In the genomic region with DNA sequence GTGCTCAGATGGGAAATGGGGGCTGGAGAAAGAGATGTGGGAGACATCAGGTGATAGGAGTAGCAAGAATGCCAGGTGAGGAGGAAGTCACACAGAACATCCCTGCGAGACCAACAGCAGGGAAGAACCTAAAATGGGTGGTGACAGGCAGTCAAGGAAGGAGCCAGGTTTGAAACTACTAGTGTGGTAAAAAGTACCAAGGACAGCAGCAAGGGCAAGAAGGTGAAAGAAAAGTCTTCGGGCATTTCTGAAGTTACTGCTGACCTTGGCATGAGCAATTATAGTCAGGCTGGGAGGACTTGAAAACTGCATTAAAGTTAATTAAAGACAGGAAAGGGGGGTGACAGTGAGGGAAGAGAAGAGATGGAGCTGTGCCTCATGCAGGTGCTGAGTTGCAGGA, we compare ENCODE assay signal across 22 cellular contexts.
A peak's percentile ranks its signal among the peaks of the same experiment; 100 is the strongest.
DNase-seq lines count a peak whose midpoint lies in the region; ATAC-seq, FAIRE-seq and TF ChIP-seq lines count a peak whose summit lies in the region.
"Had no signal": no experiment of that assay in that cellular context is flagged by ENCODE, and none has a peak within 500 bp of the region (broad histone marks: within the 10 kb centered on the region; RNA-seq: fewer than 3 reads in every experiment).

No MANE protein-coding gene starts in this region.

- ATAC-seq in GM12878 = no peak
- ATAC-seq: HepG2 had no signal

- TF ChIP-seq POLR2A in GM12878 (IDR thresholded peaks at IDR 0.05; ENCODE audit: low read depth, low read length) = no peak

- no peaks in the 10 kb centered on the region for H3K27me3 ChIP-seq in GM12878 (replicated peaks in 1 of 2; ENCODE audit: control insufficient read depth in 2 of 2, insufficient read depth in 2 of 2, low read length in 1 of 2)
- H3K27me3 ChIP-seq: BE2C, Peyer's patch had no signal

- TF ChIP-seq CTCF in GM12878 (IDR thresholded peaks at IDR 0.05 in 2 of 3, conservative IDR thresholded peaks at IDR 0.05 in 1 of 3; ENCODE audit: control insufficient read depth in 2 of 3, extremely low read depth in 1 of 3, insufficient read depth in 1 of 3, low read depth in 3 of 3, low read length in 3 of 3) = no peak

- H3K4me3 ChIP-seq in GM12878 = no peak overlapping the region
- H3K4me3 ChIP-seq: Peyer's patch had no signal

- RAD21 ChIA-PET in GM12878 (lab: Charles Lee; ENCODE audit: unreplicated experiment) = no interaction called here

- no peak overlapping the region for H3K4me2 ChIP-seq in GM12878 (ENCODE audit: control insufficient read depth, insufficient read depth)

- TF ChIP-seq EP300 in Ishikawa (IDR thresholded peaks at IDR 0.05; ENCODE audit: borderline replicate concordance) (no peak), GM12878 (IDR thresholded peaks at IDR 0.05; ENCODE audit: borderline replicate concordance in 1 of 2, control insufficient read depth in 1 of 2, low read depth in 2 of 2, low read length in 2 of 2) (no peak)

- H3K9ac ChIP-seq in GM12878 (ENCODE audit: control insufficient read depth, insufficient read depth, low read length) = no peak overlapping the region

- TF ChIP-seq RAD21 in Ishikawa (IDR thresholded peaks at IDR 0.05; ENCODE audit: low read depth) = no peak
- TF ChIP-seq RAD21 in GM12878 (IDR thresholded peaks at IDR 0.05; ENCODE audit: insufficient read depth, low read depth, low read length) = no peak

- H3K9me3 ChIP-seq in GM12878 (replicated peaks; ENCODE audit: control insufficient read depth, insufficient read depth, low read length) = no peaks in the 10 kb centered on the region
- H3K9me3 ChIP-seq: BE2C, Peyer's patch had no signal

- no peak overlapping the region for H2AFZ ChIP-seq in GM12878 (ENCODE audit: control insufficient read depth, low read depth, low read length)

- WGBS in GM12878 (ENCODE audit: insufficient coverage, insufficient replicate concordance, low lambda C conversion rate, missing lambda C conversion rate) = 0% methylated on average over 2 of the region's 2 CpGs

- no peaks in the 10 kb centered on the region for H3K79me2 ChIP-seq in GM12878 (ENCODE audit: control insufficient read depth, insufficient read depth, low read length)

- CTCF ChIA-PET in GM12878 (lab: Yijun Ruan, JAX) = interaction anchor here (1.7 kb wide), 1 partner anchor 9 kb away, joined by 4 read pairs; no protein-coding TSS in a partner anchor

- no peaks in the 10 kb centered on the region for H3K36me3 ChIP-seq in GM12878 (ENCODE audit: control insufficient read depth in 2 of 2, insufficient read depth in 2 of 2, low read length in 1 of 2)
- H3K36me3 ChIP-seq: BE2C, Peyer's patch had no signal

- SMC1A ChIA-PET in GM12878 (lab: Charles Lee; ENCODE audit: uncharacterized antibody, unreplicated experiment) = no interaction called here

- H4K20me1 ChIP-seq in GM12878 (ENCODE audit: control insufficient read depth, insufficient read depth) = no peaks in the 10 kb centered on the region

- in situ Hi-C loops in GM12878 (cut with MboI) = no loop called here

- FAIRE-seq in GM12878 (lab: Jason Lieb, UNC) = no peak
- FAIRE-seq: A204.1, HepG2 had no signal

- POLR2A ChIA-PET in GM12878 (lab: Charles Lee) = no interaction called here

- H3K27ac ChIP-seq in GM12878 (ENCODE audit: control insufficient read depth, insufficient read depth) = no peak overlapping the region
- H3K27ac ChIP-seq: HL-60, Peyer's patch had no signal

- BruUV-seq in GM12878 (replicated peaks; lab: Mats Ljungman, UMichigan) = no TSS peak

- DNase-seq in A172 (ENCODE audit: low spot score) = peak; percentile 18
- DNase-seq in GM12878 (ENCODE audit: low read depth, low spot score) = no peak
- peak; percentile 37 for DNase-seq in kidney tubule cell (ENCODE audit: low spot score)
- no peak for DNase-seq in NCI-H82 treated with DMSO at 0.1 percent for 48 hours (lab: John Stamatoyannopoulos, UW; ENCODE audit: unreplicated experiment)
- DNase-seq in cerebellum (ENCODE audit: low spot score) = no peak
- DNase-seq in AG08395 (ENCODE audit: low spot score) = no peak
- no peak for DNase-seq in AG08396 (ENCODE audit: low spot score)
- DNase-seq: BE2C, EL, GF-D8, H9, KBM-7, NCI-H1105, NCI-H146, NCI-H2029 treated with DMSO at 0.1 percent for 48 hours, NCI-H510A treated with DMSO at 0.1 percent for 48 hours, NCI-H774, Peyer's patch had no signal

- intact Hi-C loops in GM12878 (cut with micrococcal nuclease; ENCODE audit: unreplicated experiment) = no loop called here

- H3K4me1 ChIP-seq in GM12878 (ENCODE audit: control insufficient read depth, insufficient read depth, low read length) = peaks cover 6% of the 10 kb centered on the region
- H3K4me1 ChIP-seq: BE2C, Peyer's patch had no signal

TF ChIP-seq in Ishikawa, 13 proteins besides CTCF, POLR2A, EP300 and RAD21:
- no peak for TF ChIP-seq EGR1 (IDR thresholded peaks at IDR 0.05)
- peak; percentile 74 for TF ChIP-seq REST (IDR thresholded peaks at IDR 0.05; ENCODE audit: low read depth)

TF ChIP-seq in GM12878, 131 proteins besides CTCF, POLR2A, EP300 and RAD21:
- TF ChIP-seq REST (IDR thresholded peaks at IDR 0.05; ENCODE audit: low read depth, low read length) (peak; percentile 71; the same call in 1 of the 2 replicates), KAT2A (conservative IDR thresholded peaks at IDR 0.05; ENCODE audit: control insufficient read depth, low read depth, low read length) (no peak), BCL11A (IDR thresholded peaks at IDR 0.05; ENCODE audit: low read depth, low read length) (no peak), CREM (IDR thresholded peaks at IDR 0.05; ENCODE audit: low read depth) (no peak)

Comparison
In these comparisons a context has a peak if more than half of its experiments do, and no peak if none do; other contexts are left out.
1. DNase-seq: peak in A172 (single experiment) and kidney tubule cell (single experiment); none in GM12878 (single experiment), NCI-H82 treated with DMSO at 0.1 percent for 48 hours (single experiment), cerebellum (single experiment), AG08395 (single experiment) and AG08396 (single experiment).